1 cellular context compared by ENCODE assay signal in the genomic region with DNA sequence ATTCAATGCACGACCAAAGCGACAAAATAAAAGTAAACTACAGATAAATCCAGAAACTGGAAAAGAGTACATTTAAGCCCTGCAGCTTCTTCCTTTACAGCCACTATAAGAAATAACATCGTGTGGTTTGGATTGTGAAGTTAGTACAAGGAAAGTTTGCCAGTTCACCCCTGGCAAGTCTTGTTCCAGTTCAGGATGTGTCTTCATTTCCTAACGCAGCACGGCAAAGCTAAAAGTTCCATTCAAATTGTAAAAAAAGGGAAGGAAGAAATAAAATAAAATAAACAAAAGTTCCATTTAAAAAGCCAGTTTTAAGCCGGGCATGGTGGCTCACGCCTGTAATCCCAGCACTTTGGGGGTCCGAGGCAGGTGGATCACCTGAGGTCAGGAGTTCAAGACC.
TF ChIP-seq lines count a peak whose summit lies in the region.

No MANE protein-coding gene starts in this region.

TF ChIP-seq in WTC11, 78 proteins besides CTCF, POLR2A, EP300 and RAD21 (continued from another document):
- TF ChIP-seq, protein P1, sequence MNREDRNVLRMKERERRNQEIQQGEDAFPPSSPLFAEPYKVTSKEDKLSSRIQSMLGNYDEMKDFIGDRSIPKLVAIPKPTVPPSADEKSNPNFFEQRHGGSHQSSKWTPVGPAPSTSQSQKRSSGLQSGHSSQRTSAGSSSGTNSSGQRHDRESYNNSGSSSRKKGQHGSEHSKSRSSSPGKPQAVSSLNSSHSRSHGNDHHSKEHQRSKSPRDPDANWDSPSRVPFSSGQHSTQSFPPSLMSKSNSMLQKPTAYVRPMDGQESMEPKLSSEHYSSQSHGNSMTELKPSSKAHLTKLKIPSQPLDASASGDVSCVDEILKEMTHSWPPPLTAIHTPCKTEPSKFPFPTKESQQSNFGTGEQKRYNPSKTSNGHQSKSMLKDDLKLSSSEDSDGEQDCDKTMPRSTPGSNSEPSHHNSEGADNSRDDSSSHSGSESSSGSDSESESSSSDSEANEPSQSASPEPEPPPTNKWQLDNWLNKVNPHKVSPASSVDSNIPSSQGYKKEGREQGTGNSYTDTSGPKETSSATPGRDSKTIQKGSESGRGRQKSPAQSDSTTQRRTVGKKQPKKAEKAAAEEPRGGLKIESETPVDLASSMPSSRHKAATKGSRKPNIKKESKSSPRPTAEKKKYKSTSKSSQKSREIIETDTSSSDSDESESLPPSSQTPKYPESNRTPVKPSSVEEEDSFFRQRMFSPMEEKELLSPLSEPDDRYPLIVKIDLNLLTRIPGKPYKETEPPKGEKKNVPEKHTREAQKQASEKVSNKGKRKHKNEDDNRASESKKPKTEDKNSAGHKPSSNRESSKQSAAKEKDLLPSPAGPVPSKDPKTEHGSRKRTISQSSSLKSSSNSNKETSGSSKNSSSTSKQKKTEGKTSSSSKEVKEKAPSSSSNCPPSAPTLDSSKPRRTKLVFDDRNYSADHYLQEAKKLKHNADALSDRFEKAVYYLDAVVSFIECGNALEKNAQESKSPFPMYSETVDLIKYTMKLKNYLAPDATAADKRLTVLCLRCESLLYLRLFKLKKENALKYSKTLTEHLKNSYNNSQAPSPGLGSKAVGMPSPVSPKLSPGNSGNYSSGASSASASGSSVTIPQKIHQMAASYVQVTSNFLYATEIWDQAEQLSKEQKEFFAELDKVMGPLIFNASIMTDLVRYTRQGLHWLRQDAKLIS (CRISPR knock-in tag; IDR thresholded peaks at IDR 0.05; ENCODE audit: borderline replicate concordance) = no peak
- TF ChIP-seq MYBL2 (CRISPR knock-in tag; IDR thresholded peaks at IDR 0.05) = no peak
- TF ChIP-seq CBFB (CRISPR knock-in tag; IDR thresholded peaks at IDR 0.05; ENCODE audit: low read depth) = no peak
- no peak for TF ChIP-seq SOX15 (CRISPR knock-in tag; IDR thresholded peaks at IDR 0.05)
- TF ChIP-seq, protein P2, sequence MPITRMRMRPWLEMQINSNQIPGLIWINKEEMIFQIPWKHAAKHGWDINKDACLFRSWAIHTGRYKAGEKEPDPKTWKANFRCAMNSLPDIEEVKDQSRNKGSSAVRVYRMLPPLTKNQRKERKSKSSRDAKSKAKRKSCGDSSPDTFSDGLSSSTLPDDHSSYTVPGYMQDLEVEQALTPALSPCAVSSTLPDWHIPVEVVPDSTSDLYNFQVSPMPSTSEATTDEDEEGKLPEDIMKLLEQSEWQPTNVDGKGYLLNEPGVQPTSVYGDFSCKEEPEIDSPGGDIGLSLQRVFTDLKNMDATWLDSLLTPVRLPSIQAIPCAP (CRISPR knock-in tag; IDR thresholded peaks at IDR 0.05) = no peak
